ENCODE assay signal across 8 cellular contexts in genomic region chr6:37258716-37259115, GRCh38. TPM values are rescaled to one million over a fixed set of nuclear protein-coding genes. Genes with fewer than 3 reads are reported as not detected.
DNase-seq lines count a peak whose midpoint lies in the region; ATAC-seq and TF ChIP-seq lines count a peak whose summit lies in the region.

No MANE protein-coding gene starts in this region.

- DNase-seq in H9 (no peak), WTC11 (ENCODE audit: low spot score) (no peak), glutamatergic neuron (no peak), GM20000 (ENCODE audit: low spot score) (no peak)

- H3K56ac ChIP-seq in H9 (ENCODE audit: insufficient read length, low read depth, low read length), result no peak overlapping the region

- ATAC-seq in WTC11 (no peak), GM19035 (IDR thresholded peaks at IDR 0.05; ENCODE audit: unreplicated experiment) (no peak), HG03520 (IDR thresholded peaks at IDR 0.05; ENCODE audit: unreplicated experiment) (no peak), HG02571 (IDR thresholded peaks at IDR 0.05; ENCODE audit: unreplicated experiment) (no peak)

- WGBS in H9 (ENCODE audit: extremely low coverage, insufficient read length, low lambda C conversion rate), result no CpG with 5 or more reads among the region's 3 CpGs

- peak overlapping the region; percentile 93 for H3K4me2 ChIP-seq in H9 (ENCODE audit: insufficient read depth, insufficient read length, low read length)

- H4K8ac ChIP-seq in H9 (replicated peaks; ENCODE audit: insufficient read length, low read depth, low read length), result no peak overlapping the region

- H2BK20ac ChIP-seq in H9 (ENCODE audit: low read depth, low read length, poor library complexity, severe bottlenecking), result no peak overlapping the region

- no peak overlapping the region for H4K5ac ChIP-seq in H9 (ENCODE audit: insufficient read length, low read depth, low read length)

- no peak overlapping the region for H2BK5ac ChIP-seq in H9 (ENCODE audit: insufficient read length, low read length)

- no peak overlapping the region for H3K23ac ChIP-seq in H9 (ENCODE audit: insufficient read length, low read depth, low read length)

- CTCF ChIA-PET in WTC11 (lab: Charles Lee), result no interaction called here

- no peak overlapping the region for H3K14ac ChIP-seq in H9 (ENCODE audit: insufficient read depth, low read length)

- no peak overlapping the region for H2AK5ac ChIP-seq in H9 (ENCODE audit: insufficient read length, low read length)

- peaks cover 11% of the 10 kb centered on the region; the same call in 1 of the 2 replicates for H3K79me2 ChIP-seq in H9 (ENCODE audit: insufficient read depth, low read length)

- POLR2A ChIA-PET in WTC11 (lab: Charles Lee), result interaction anchor here (2.2 kb wide), 1 partner anchor 37 kb away, joined by 10 read pairs; no protein-coding TSS in a partner anchor

- H3K18ac ChIP-seq in H9 (ENCODE audit: insufficient read length, low read depth, low read length), result no peak overlapping the region

- H2BK120ac ChIP-seq in H9 (ENCODE audit: low read depth, low read length, poor library complexity, severe bottlenecking), result no peak overlapping the region

- H3K9me3 Mint-ChIP-seq in H9 (no peaks in the 10 kb centered on the region), WTC11 (no peaks in the 10 kb centered on the region), glutamatergic neuron (ENCODE audit: unreplicated experiment) (no peaks in the 10 kb centered on the region)

- peak overlapping the region; percentile 92 to 96 (median 95) for H3K4me3 ChIP-seq in skeletal muscle tissue (ENCODE audit: low read length in 3 of 3)

- H3K36me3 Mint-ChIP-seq in H9 (ENCODE audit: insufficient read depth in 1 of 3, low read depth in 3 of 3) (peaks cover 0 to 3% (median 2%) of the 10 kb centered on the region in 3 experiments; a peak in 3 of 7 replicates), WTC11 (no peaks in the 10 kb centered on the region), glutamatergic neuron (ENCODE audit: unreplicated experiment) (no peaks in the 10 kb centered on the region)

- H3K4me3 Mint-ChIP-seq in H9, result peak overlapping the region; percentile 99
- peak overlapping the region; percentile 99 for H3K4me3 Mint-ChIP-seq in WTC11
- peak overlapping the region; percentile 95 for H3K4me3 Mint-ChIP-seq in glutamatergic neuron (ENCODE audit: unreplicated experiment)

- H3K9ac ChIP-seq in H9 (ENCODE audit: extremely low read depth, insufficient read length, low read length) (peak overlapping the region; percentile 91), skeletal muscle tissue (ENCODE audit: low read depth in 1 of 3, low read length in 3 of 3) (peak overlapping the region; percentile 93 to 97 (median 97))

- H3K9me3 ChIP-seq in H9 (ENCODE audit: control insufficient read depth, low read depth, low read length) (no peaks in the 10 kb centered on the region), skeletal muscle tissue (ENCODE audit: control insufficient read depth in 3 of 3, low read length in 3 of 3) (no peaks in the 10 kb centered on the region)

- H2BK15ac ChIP-seq in H9 (ENCODE audit: low read depth, low read length), result no peak overlapping the region

- H3K23me2 ChIP-seq in H9 (ENCODE audit: insufficient read length, low read depth, low read length, poor library complexity, severe bottlenecking), result peaks cover 4% of the 10 kb centered on the region

- no peak overlapping the region for H3K4ac ChIP-seq in H9 (ENCODE audit: low read depth, low read length)

- H3K4me1 Mint-ChIP-seq in H9 (peaks cover 32 to 36% of the 10 kb centered on the region in 2 experiments), WTC11 (peaks cover 49% of the 10 kb centered on the region), glutamatergic neuron (ENCODE audit: low read depth, unreplicated experiment) (peaks cover 5% of the 10 kb centered on the region)

- peaks cover 14% of the 10 kb centered on the region for H3K27me3 Mint-ChIP-seq in H9 (ENCODE audit: low read depth)
- H3K27me3 Mint-ChIP-seq in WTC11 (ENCODE audit: low read depth), result peaks cover 4% of the 10 kb centered on the region
- H3K27me3 Mint-ChIP-seq in glutamatergic neuron (ENCODE audit: unreplicated experiment), result peaks cover 4% of the 10 kb centered on the region

- no peaks in the 10 kb centered on the region for H3K36me3 ChIP-seq in skeletal muscle tissue (ENCODE audit: control insufficient read depth in 3 of 3, insufficient read depth in 3 of 3, low read length in 3 of 3)

- H4K91ac ChIP-seq in H9 (ENCODE audit: insufficient read length, low read depth, low read length), result no peak overlapping the region

- H3K27ac Mint-ChIP-seq in H9 (peak overlapping the region; percentile 23 to 98 (median 97); a peak in 4 of 7 replicates), WTC11 (peak overlapping the region; percentile 91), glutamatergic neuron (ENCODE audit: unreplicated experiment) (peak overlapping the region; percentile 13)

- H4K20me1 ChIP-seq in H9 (ENCODE audit: control insufficient read depth, insufficient read depth, insufficient read length), result no peaks in the 10 kb centered on the region

- H2BK12ac ChIP-seq in H9 (ENCODE audit: insufficient read length, low read depth, low read length), result no peak overlapping the region

- no peak overlapping the region for H2AFZ ChIP-seq in H9 (ENCODE audit: low read length)

- TF ChIP-seq CTCF in H9 (conservative IDR thresholded peaks at IDR 0.05) (no peak), WTC11 (IDR thresholded peaks at IDR 0.05) (no peak), glutamatergic neuron (IDR thresholded peaks at IDR 0.05; ENCODE audit: partially characterized antibody, unreplicated experiment) (no peak), GM20000 (IDR thresholded peaks at IDR 0.05; ENCODE audit: extremely low read depth, missing control alignments) (no peak)

- H3K27me3 ChIP-seq in H9 (ENCODE audit: insufficient read depth, low read length) (no peaks in the 10 kb centered on the region), skeletal muscle tissue (ENCODE audit: control insufficient read depth in 3 of 3, insufficient read depth in 3 of 3, low read length in 3 of 3) (no peaks in the 10 kb centered on the region)

- H3K27ac ChIP-seq in H9 (ENCODE audit: insufficient read length, low read depth, low read length), result no peak overlapping the region
- peak overlapping the region; percentile 94 for H3K27ac ChIP-seq in skeletal muscle tissue (ENCODE audit: low read depth, low read length)

- H3K4me1 ChIP-seq in H9 (ENCODE audit: insufficient read depth, low read length), result no peaks in the 10 kb centered on the region
- peaks cover 7 to 17% (median 17%) of the 10 kb centered on the region in 3 donors for H3K4me1 ChIP-seq in skeletal muscle tissue (ENCODE audit: control insufficient read depth in 3 of 3, insufficient read depth in 3 of 3, low read length in 3 of 3)

- H3T11ph ChIP-seq in H9 (ENCODE audit: low read length), result no peak overlapping the region

- no peaks in the 10 kb centered on the region for H3K79me1 ChIP-seq in H9 (ENCODE audit: insufficient read depth, low read depth, low read length, poor library complexity, severe bottlenecking)

TF ChIP-seq in WTC11, 78 proteins besides CTCF, POLR2A, EP300 and RAD21 (continues in another document):
- TF ChIP-seq, protein P1, sequence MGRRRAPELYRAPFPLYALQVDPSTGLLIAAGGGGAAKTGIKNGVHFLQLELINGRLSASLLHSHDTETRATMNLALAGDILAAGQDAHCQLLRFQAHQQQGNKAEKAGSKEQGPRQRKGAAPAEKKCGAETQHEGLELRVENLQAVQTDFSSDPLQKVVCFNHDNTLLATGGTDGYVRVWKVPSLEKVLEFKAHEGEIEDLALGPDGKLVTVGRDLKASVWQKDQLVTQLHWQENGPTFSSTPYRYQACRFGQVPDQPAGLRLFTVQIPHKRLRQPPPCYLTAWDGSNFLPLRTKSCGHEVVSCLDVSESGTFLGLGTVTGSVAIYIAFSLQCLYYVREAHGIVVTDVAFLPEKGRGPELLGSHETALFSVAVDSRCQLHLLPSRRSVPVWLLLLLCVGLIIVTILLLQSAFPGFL (CRISPR knock-in tag; IDR thresholded peaks at IDR 0.05; ENCODE audit: borderline replicate concordance), result no peak
- no peak for TF ChIP-seq NFYB (CRISPR knock-in tag; conservative IDR thresholded peaks at IDR 0.05; ENCODE audit: low read depth)
- no peak for TF ChIP-seq ZNF532 (CRISPR knock-in tag; IDR thresholded peaks at IDR 0.05; ENCODE audit: borderline replicate concordance)
- no peak for TF ChIP-seq ZNF219 (CRISPR knock-in tag; IDR thresholded peaks at IDR 0.05; ENCODE audit: borderline replicate concordance)

RNA-seq across cellular contexts. Expression of gene TMEM217, which starts 0.8 kb away (rescaled TPM):
- total RNA-seq in H9 (2021) (1.1 and 1.4 TPM in 2 replicates), WTC11 (2021) (0.55 to 0.99 TPM (median 0.61 TPM) in 3 replicates), glutamatergic neuron (ENCODE audit: unreplicated experiment) (not detected), skeletal muscle tissue (under 0.01 TPM)

RNA-seq across cellular contexts. Expression of gene TBC1D22B, which starts 1.1 kb away (rescaled TPM):
- total RNA-seq in H9 (2021) (12.9 and 14.3 TPM in 2 replicates), WTC11 (2021) (16.4 to 18.7 TPM (median 16.7 TPM) in 3 replicates), glutamatergic neuron (ENCODE audit: unreplicated experiment) (10.2 TPM), skeletal muscle tissue (3.7 TPM)

Comparison
In these comparisons a context has a peak if more than half of its experiments do, and no peak if none do; other contexts are left out.
1. H3K27ac Mint-ChIP-seq: peak in every context shown above with its lines; median percentile 97 in H9; 91 in WTC11; 13 in glutamatergic neuron.